10 cellular contexts compared by ENCODE assay signal in genomic region chr18:2881490-2882195, GRCh38. TPM values are rescaled to one million over a fixed set of nuclear protein-coding genes. Genes with fewer than 3 reads are reported as not detected.
DNase-seq lines count a peak whose midpoint lies in the region; ATAC-seq and TF ChIP-seq lines count a peak whose summit lies in the region.
"Had no signal": no experiment of that assay in that cellular context is flagged by ENCODE, and none has a peak within 500 bp of the region (broad histone marks: within the 10 kb centered on the region; RNA-seq: fewer than 3 reads in every experiment).

No MANE protein-coding gene starts in this region.

- 0 out of 2 replicates have a peak, but pooled peaks have one; percentile 17 for TF ChIP-seq CTCF in AG04450 (IDR thresholded peaks at IDR 0.05; ENCODE audit: low read depth, low read length)
- TF ChIP-seq CTCF in HL-60 (IDR thresholded peaks at IDR 0.05; ENCODE audit: insufficient read depth, low read length), result no peak
- no peak for TF ChIP-seq CTCF in PC-3 (conservative IDR thresholded peaks at IDR 0.05; ENCODE audit: low read depth, low read length)

- no peaks in the 10 kb centered on the region for H3K9me2 ChIP-seq in PC-3 (replicated peaks; ENCODE audit: low read length)

- no peaks in the 10 kb centered on the region for H3F3A ChIP-seq in PC-3 (ENCODE audit: low read length, unreplicated experiment)

- H3K9ac ChIP-seq in PC-3 (ENCODE audit: low read length), result no peak overlapping the region

- H3K36me3 ChIP-seq in PC-3 (ENCODE audit: low read depth, low read length), result no peaks in the 10 kb centered on the region

- H3K4me2 ChIP-seq in PC-3 (ENCODE audit: low read length), result no peak overlapping the region

- H3K79me2 ChIP-seq in PC-3 (ENCODE audit: low read length), result no peaks in the 10 kb centered on the region

- no peaks in the 10 kb centered on the region for H3K9me3 ChIP-seq in AG04450 (ENCODE audit: control insufficient read depth, insufficient read depth, low read length)
- no peaks in the 10 kb centered on the region for H3K9me3 ChIP-seq in PC-3 (ENCODE audit: low read length)

- no peak overlapping the region for H2AFZ ChIP-seq in PC-3 (ENCODE audit: low read length)

- H3K36me3 Mint-ChIP-seq in naive thymus-derived CD8-positive, alpha-beta T cell, result peaks cover 0 to 4% (median 3%) of the 10 kb centered on the region in 3 donors

- ATAC-seq in naive thymus-derived CD8-positive, alpha-beta T cell, result peak in 1 of 2 donors; percentile 38
- ATAC-seq in HG02973 (IDR thresholded peaks at IDR 0.05; ENCODE audit: unreplicated experiment) (no peak), PC-3 (no peak)

- H3K27ac Mint-ChIP-seq in naive thymus-derived CD8-positive, alpha-beta T cell, result peak overlapping the region; percentile 44 to 91 (median 78)

- no peak overlapping the region for H3K4me3 ChIP-seq in AG04450 (ENCODE audit: low read depth, low read length)
- H3K4me3 ChIP-seq in HL-60 (replicated peaks; ENCODE audit: insufficient read depth, low read length), result no peak overlapping the region
- H3K4me3 ChIP-seq in PC-3 (ENCODE audit: low read length), result no peak overlapping the region

- H3K27ac ChIP-seq in AG04450 (ENCODE audit: low read depth, low read length) (peak overlapping the region; percentile 90), HL-60 (replicated peaks) (peak overlapping the region; percentile 52), PC-3 (ENCODE audit: low read length) (no peak overlapping the region)

- peaks cover 0 to 7% (median 5%) of the 10 kb centered on the region in 9 donors for H3K9me3 Mint-ChIP-seq in naive thymus-derived CD8-positive, alpha-beta T cell

- POLR2A ChIA-PET in AG04450 (lab: Yijun Ruan, JAX) (interaction anchor here (1.4 kb wide), 1 partner anchor 18 kb away, joined by 3 read pairs; no protein-coding TSS in a partner anchor), PC-3 (lab: Charles Lee; ENCODE audit: unreplicated experiment) (no interaction called here)
- POLR2A ChIA-PET in naive thymus-derived CD8-positive, alpha-beta T cell (lab: Charles Lee), result interaction anchor here (2.2 kb wide), 1 partner anchor 11 kb away, joined by 9 read pairs; no protein-coding TSS in a partner anchor

- H4K20me1 ChIP-seq in PC-3 (ENCODE audit: low read length), result no peaks in the 10 kb centered on the region

- no peaks in the 10 kb centered on the region for H3K27me3 Mint-ChIP-seq in naive thymus-derived CD8-positive, alpha-beta T cell

- BruUV-seq in PC-3 (replicated peaks; lab: Mats Ljungman, UMichigan), result no TSS peak

- H3K4me3 Mint-ChIP-seq in naive thymus-derived CD8-positive, alpha-beta T cell, result peak overlapping the region in 8 of 10 donors; percentile 14 to 77 (median 52)

- CTCF ChIA-PET in AG04450 (lab: Charles Lee) (no interaction called here), PC-3 (lab: Charles Lee) (no interaction called here)

- H3K27me3 ChIP-seq in AG04450 (ENCODE audit: control insufficient read depth, insufficient read depth, low read length) (no peaks in the 10 kb centered on the region), HL-60 (ENCODE audit: insufficient read depth, poor library complexity, severe bottlenecking) (no peaks in the 10 kb centered on the region), PC-3 (ENCODE audit: low read length) (peaks cover 43% of the 10 kb centered on the region)

- DNase-seq in AG04450 (ENCODE audit: low read depth, low spot score) (peak; percentile 78), HL-60 (ENCODE audit: low read depth in 1 of 2, low spot score in 1 of 2) (peak in 1 of 2 experiments; percentile 76), dedifferentiated amniotic fluid mesenchymal stem cell (ENCODE audit: extremely low spot score) (peak; percentile 85), PC-3 (no peak), NCI-H187 (lab: John Stamatoyannopoulos, UW) (no peak), GF-D8 (lab: John Stamatoyannopoulos, UW) (no peak)
- no peak for DNase-seq in naive thymus-derived CD8-positive, alpha-beta T cell
- DNase-seq: activated CD4-positive, CD25-positive, alpha-beta regulatory T cell; NCI-H146 had no signal

- H3K4me1 ChIP-seq in PC-3 (ENCODE audit: insufficient read depth, low read length), result no peaks in the 10 kb centered on the region

- peaks cover 14 to 42% (median 33%) of the 10 kb centered on the region in 4 donors for H3K4me1 Mint-ChIP-seq in naive thymus-derived CD8-positive, alpha-beta T cell

- intact Hi-C loops in PC-3 (cut with micrococcal nuclease), result no loop called here

RNA-seq across cellular contexts. Expression of gene EMILIN2, which starts 34.8 kb away (rescaled TPM):
- 1.2 and 1.4 TPM in 2 replicates for polyA plus RNA-seq in AG04450 (2011; rRNA removed)
- polyA minus RNA-seq in AG04450 (2011; rRNA and poly(A)+ RNA removed), result 0.78 and 1.1 TPM in 2 replicates
- 1 to 10 TPM; 4.6 to 5.1 TPM for total RNA-seq in naive thymus-derived CD8-positive, alpha-beta T cell
- 1 to 10 TPM; 1.1 to 2.5 (median 1.6) TPM for polyA plus RNA-seq in naive thymus-derived CD8-positive, alpha-beta T cell
- total RNA-seq in PC-3 (2014; rRNA removed), result 17.1 and 24.5 TPM in 2 replicates

Comparison
In these comparisons a context has a peak if more than half of its experiments do, and no peak if none do; other contexts are left out.
1. DNase-seq: peak in AG04450 (single experiment) and dedifferentiated amniotic fluid mesenchymal stem cell (single experiment); none in naive thymus-derived CD8-positive, alpha-beta T cell (0 of 10), PC-3 (single experiment), NCI-H187 (0 of 2) and GF-D8 (single experiment).